8 cellular contexts compared by ENCODE assay signal in genomic region chr10:50614444-50615137, GRCh38. TPM values are rescaled to one million over a fixed set of nuclear protein-coding genes. Genes with fewer than 3 reads are reported as not detected.
A peak's percentile ranks its signal among the peaks of the same experiment; 100 is the strongest.
DNase-seq lines count a peak whose midpoint lies in the region; ATAC-seq and TF ChIP-seq lines count a peak whose summit lies in the region.

No MANE protein-coding gene starts in this region.

- no peaks in the 10 kb centered on the region for H3K27me3 Mint-ChIP-seq in activated CD4-positive, alpha-beta T cell treated with anti-CD3 and anti-CD28 coated beads, Interleukin-2, amount 10 ng/mL, durations not matched to agents 24 days and 14 days
- H3K27me3 Mint-ChIP-seq in nephron progenitor cell (ENCODE audit: low read depth, poor library complexity), result no peaks in the 10 kb centered on the region

- no peaks in the 10 kb centered on the region for H3K36me3 Mint-ChIP-seq in activated CD4-positive, alpha-beta T cell treated with anti-CD3 and anti-CD28 coated beads, Interleukin-2, amount 10 ng/mL, durations not matched to agents 24 days and 14 days (ENCODE audit: low read depth)
- no peaks in the 10 kb centered on the region for H3K36me3 Mint-ChIP-seq in activated naive CD4-positive, alpha-beta T cell treated with anti-CD3 and anti-CD28 coated beads, Interleukin-2, amount 50 U/mL, for 72 hours
- H3K36me3 Mint-ChIP-seq in nephron progenitor cell (ENCODE audit: low read depth), result no peaks in the 10 kb centered on the region

- no peak overlapping the region for H3K4me3 Mint-ChIP-seq in activated CD4-positive, alpha-beta T cell treated with anti-CD3 and anti-CD28 coated beads, Interleukin-2, amount 10 ng/mL, durations not matched to agents 24 days and 14 days
- no peak overlapping the region for H3K4me3 Mint-ChIP-seq in nephron progenitor cell

- H3K9me3 Mint-ChIP-seq in activated CD4-positive, alpha-beta T cell treated with anti-CD3 and anti-CD28 coated beads, Interleukin-2, amount 10 ng/mL, durations not matched to agents 24 days and 14 days, result no peaks in the 10 kb centered on the region
- H3K9me3 Mint-ChIP-seq in activated naive CD4-positive, alpha-beta T cell treated with anti-CD3 and anti-CD28 coated beads, Interleukin-2, amount 50 U/mL, for 72 hours, result no peaks in the 10 kb centered on the region
- no peaks in the 10 kb centered on the region for H3K9me3 Mint-ChIP-seq in nephron progenitor cell

- DNase-seq in activated CD4-positive, alpha-beta T cell treated with anti-CD3 and anti-CD28 coated beads, Interleukin-2, amount 10 ng/mL, durations not matched to agents 24 days and 14 days, result peak; percentile 66
- DNase-seq in activated CD4-positive, alpha-beta T cell treated with anti-CD3 and anti-CD28 coated beads, Interleukin-2, amount 50 U/mL, for 4 hours, result no peak
- no peak for DNase-seq in activated naive CD4-positive, alpha-beta T cell treated with anti-CD3 and anti-CD28 coated beads, Interleukin-2, amount 50 U/mL, for 72 hours (ENCODE audit: low spot score in 2 of 2)
- DNase-seq in nephron progenitor cell (peak; percentile 29), NCI-H1092 treated with DMSO at 0.1 percent for 48 hours (lab: John Stamatoyannopoulos, UW) (no peak), HCEC 1CT (no peak), SHP77 (lab: John Stamatoyannopoulos, UW) (no peak)

- intact Hi-C loops in activated CD4-positive, alpha-beta T cell treated with anti-CD3 and anti-CD28 coated beads, Interleukin-2, amount 10 ng/mL, durations not matched to agents 24 days and 14 days (cut with micrococcal nuclease), result no loop called here

- no peak overlapping the region for H3K27ac Mint-ChIP-seq in activated CD4-positive, alpha-beta T cell treated with anti-CD3 and anti-CD28 coated beads, Interleukin-2, amount 10 ng/mL, durations not matched to agents 24 days and 14 days
- H3K27ac Mint-ChIP-seq in activated naive CD4-positive, alpha-beta T cell treated with anti-CD3 and anti-CD28 coated beads, Interleukin-2, amount 50 U/mL, for 72 hours, result peak overlapping the region in 1 of 2 donors; percentile 14
- no peak overlapping the region for H3K27ac Mint-ChIP-seq in nephron progenitor cell

- peaks cover 26% of the 10 kb centered on the region for H3K4me1 Mint-ChIP-seq in activated CD4-positive, alpha-beta T cell treated with anti-CD3 and anti-CD28 coated beads, Interleukin-2, amount 10 ng/mL, durations not matched to agents 24 days and 14 days
- peaks cover 44% of the 10 kb centered on the region for H3K4me1 Mint-ChIP-seq in nephron progenitor cell

- peak; percentile 69 for ATAC-seq in HG03175 (IDR thresholded peaks at IDR 0.05; ENCODE audit: unreplicated experiment)
- ATAC-seq in activated naive CD4-positive, alpha-beta T cell treated with anti-CD3 and anti-CD28 coated beads, Interleukin-2, amount 50 U/mL, for 72 hours, result peak; percentile 43 to 59

- peak; percentile 32 for TF ChIP-seq CTCF in nephron progenitor cell (IDR thresholded peaks at IDR 0.05)

RNA-seq across cellular contexts. Expression of gene SGMS1, which starts 9.2 kb away (rescaled TPM):
- 14.2 and 14.3 TPM in 2 replicates for total RNA-seq in activated CD4-positive, alpha-beta T cell treated with anti-CD3 and anti-CD28 coated beads, Interleukin-2, amount 10 ng/mL, durations not matched to agents 24 days and 14 days
- 10 to 100 TPM in 1 of 2 donors, 1 to 10 TPM in 1; 8.1 to 11.2 TPM for total RNA-seq in activated naive CD4-positive, alpha-beta T cell treated with anti-CD3 and anti-CD28 coated beads, Interleukin-2, amount 50 U/mL, for 72 hours

Comparison
In these comparisons a context has a peak if more than half of its experiments do, and no peak if none do; other contexts are left out.
1. DNase-seq: peak in activated CD4-positive, alpha-beta T cell treated with anti-CD3 and anti-CD28 coated beads, Interleukin-2, amount 10 ng/mL, durations not matched to agents 24 days and 14 days (single experiment) and nephron progenitor cell (single experiment); none in activated CD4-positive, alpha-beta T cell treated with anti-CD3 and anti-CD28 coated beads, Interleukin-2, amount 50 U/mL, for 4 hours (0 of 2), activated naive CD4-positive, alpha-beta T cell treated with anti-CD3 and anti-CD28 coated beads, Interleukin-2, amount 50 U/mL, for 72 hours (0 of 2), NCI-H1092 treated with DMSO at 0.1 percent for 48 hours (single experiment), HCEC 1CT (single experiment) and SHP77 (0 of 2).